8 cellular contexts compared by ENCODE assay signal in the genomic region with DNA sequence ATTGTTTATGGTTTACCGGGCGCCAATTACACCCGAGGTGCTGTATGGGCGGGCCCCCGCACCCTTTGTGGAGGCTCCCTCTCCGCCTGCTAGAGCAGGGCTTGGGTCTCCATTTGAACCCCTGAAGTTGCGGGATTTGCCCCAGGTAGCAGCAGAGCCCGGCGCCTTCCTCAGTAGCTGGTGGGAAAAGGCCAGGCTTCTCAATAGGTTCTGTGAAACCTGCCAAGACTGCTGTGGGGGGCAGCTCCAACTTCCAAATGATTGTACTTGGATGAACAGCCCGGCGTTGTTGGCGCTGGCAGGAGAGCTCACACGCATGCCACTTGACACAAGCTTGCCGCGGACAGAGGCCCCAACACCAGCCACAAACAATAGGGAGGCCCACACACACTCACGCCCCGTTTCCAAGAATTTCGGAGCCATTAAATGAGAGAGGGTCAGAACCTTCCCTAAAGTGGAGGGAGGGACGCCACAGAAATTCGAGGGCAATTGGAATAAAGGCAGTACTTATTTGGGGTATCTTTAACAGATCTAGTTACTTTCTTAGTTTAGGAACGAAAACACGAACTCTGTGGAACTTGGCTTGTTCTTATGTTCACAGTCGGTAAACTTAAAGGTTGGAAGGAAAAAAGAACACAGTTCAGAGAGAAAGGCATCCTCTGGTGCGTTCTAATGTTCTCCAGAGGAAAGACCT. TPM values are rescaled to one million over a fixed set of nuclear protein-coding genes. Genes with fewer than 3 reads are reported as not detected.
DNase-seq lines count a peak whose midpoint lies in the region; ATAC-seq and TF ChIP-seq lines count a peak whose summit lies in the region.
"Had no signal": no experiment of that assay in that cellular context is flagged by ENCODE, and none has a peak within 500 bp of the region (broad histone marks: within the 10 kb centered on the region; RNA-seq: fewer than 3 reads in every experiment).

No MANE protein-coding gene starts in this region.

- CTCF ChIA-PET in HCT116 (lab: Charles Lee) (no interaction called here), GM10248 (lab: Yijun Ruan, JAX) (interaction anchor here (2.6 to 2.8 kb wide), 2 partner anchors 22 to 26 kb away, joined by 9 to 15 read pairs; no protein-coding TSS in a partner anchor)
- CTCF ChIA-PET in activated CD8-positive, alpha-beta T cell treated with anti-CD3 and anti-CD28 coated beads for 36 hours (lab: Charles Lee) = interaction anchor here (0.7 to 2.1 kb wide), 3 partner anchors 30 to 265 kb away, joined by 3 to 4 read pairs (median 3); no protein-coding TSS in a partner anchor

- H2AFZ ChIP-seq in HCT116 (ENCODE audit: low read depth, low read length, poor library complexity, severe bottlenecking) = no peak overlapping the region

- no peak for TF ChIP-seq CTCF in HCT116 (IDR thresholded peaks at IDR 0.05 in 2 of 3, conservative IDR thresholded peaks at IDR 0.05 in 1 of 3; ENCODE audit: borderline replicate concordance in 1 of 3, insufficient read depth in 1 of 3, low read depth in 2 of 3, low read length in 2 of 3)
- no peak for TF ChIP-seq CTCF in ascending aorta (IDR thresholded peaks at IDR 0.05)
- TF ChIP-seq CTCF in activated CD8-positive, alpha-beta T cell treated with anti-CD3 and anti-CD28 coated beads for 36 hours (IDR thresholded peaks at IDR 0.05) = no peak
- TF ChIP-seq CTCF in GM10248 (IDR thresholded peaks at IDR 0.05; ENCODE audit: control extremely low read depth, extremely low read depth, low read depth, missing control alignments) = no peak

- intact Hi-C loops in HCT116 (cut with micrococcal nuclease) = no loop called here
- intact Hi-C loops in ascending aorta (cut with DNase I) = no loop called here
- intact Hi-C loops in activated CD8-positive, alpha-beta T cell treated with anti-CD3 and anti-CD28 coated beads for 36 hours (cut with micrococcal nuclease) = no loop called here

- H3K4me3 ChIP-seq in HCT116 (replicated peaks in 1 of 2; ENCODE audit: low read depth in 1 of 2, low read length in 2 of 2) = peak overlapping the region in 1 of 2 experiments; percentile 74; a peak in 2 of 4 replicates
- H3K4me3 ChIP-seq in ascending aorta = peak overlapping the region; percentile 69 to 75
- peak overlapping the region; percentile 51 to 79 (median 66) for H3K4me3 ChIP-seq in skin epidermis

- H3K4me3 Mint-ChIP-seq in immature natural killer cell = peak overlapping the region in 4 of 5 donors; percentile 24 to 61 (median 44)
- H3K4me3 Mint-ChIP-seq in activated CD8-positive, alpha-beta T cell treated with anti-CD3 and anti-CD28 coated beads for 36 hours = no peak overlapping the region

- H3K9ac ChIP-seq in HCT116 (ENCODE audit: low read length) = no peak overlapping the region

- peaks cover 3% of the 10 kb centered on the region; the same call in 1 of the 2 replicates for H3K79me2 ChIP-seq in HCT116 (ENCODE audit: insufficient read depth, low read length)

- H3K9me2 ChIP-seq in HCT116 (ENCODE audit: insufficient read depth) = no peaks in the 10 kb centered on the region

- H3K27ac ChIP-seq in HCT116 (ENCODE audit: low read depth, low read length) = no peak overlapping the region
- peak overlapping the region; percentile 73 for H3K27ac ChIP-seq in ascending aorta
- peak overlapping the region in 20 of 21 experiments; percentile 78 to 92 (median 88) for H3K27ac ChIP-seq in skin epidermis

- no peaks in the 10 kb centered on the region for H3K36me3 Mint-ChIP-seq in immature natural killer cell
- no peaks in the 10 kb centered on the region for H3K36me3 Mint-ChIP-seq in activated CD8-positive, alpha-beta T cell treated with anti-CD3 and anti-CD28 coated beads for 36 hours (ENCODE audit: low read depth)

- peaks cover 15 to 18% of the 10 kb centered on the region in 2 donors for H3K4me1 Mint-ChIP-seq in immature natural killer cell
- H3K4me1 Mint-ChIP-seq in activated CD8-positive, alpha-beta T cell treated with anti-CD3 and anti-CD28 coated beads for 36 hours (ENCODE audit: low read depth) = peaks cover 12% of the 10 kb centered on the region

- ATAC-seq in HCT116 = no peak
- no peak for ATAC-seq in activated CD8-positive, alpha-beta T cell treated with anti-CD3 and anti-CD28 coated beads for 36 hours
- ATAC-seq in GM18861 (IDR thresholded peaks at IDR 0.05; ENCODE audit: unreplicated experiment) = no peak

- DNase-seq in HCT116 (ENCODE audit: low read depth, low spot score) (no peak), ascending aorta (ENCODE audit: low spot score in 2 of 2) (no peak), immature natural killer cell (no peak), GM10248 (ENCODE audit: extremely low spot score) (no peak)
- DNase-seq in activated CD8-positive, alpha-beta T cell treated with anti-CD3 and anti-CD28 coated beads for 36 hours = no peak
- DNase-seq: activated CD4-positive, CD25-positive, alpha-beta regulatory T cell had no signal

- no peak for TF ChIP-seq RAD21 in HCT116 (IDR thresholded peaks at IDR 0.05; ENCODE audit: low read depth)

- TF ChIP-seq POLR2A in HCT116 (IDR thresholded peaks at IDR 0.05; ENCODE audit: borderline replicate concordance, extremely low read depth, insufficient read depth, insufficient read length) = no peak

- no peaks in the 10 kb centered on the region for H3K27me3 ChIP-seq in HCT116 (ENCODE audit: insufficient read depth, low read length)
- H3K27me3 ChIP-seq in ascending aorta = no peaks in the 10 kb centered on the region

- POLR2A ChIA-PET in HCT116 (lab: Charles Lee) (no interaction called here), GM10248 (lab: Yijun Ruan, JAX) (no interaction called here)
- POLR2A ChIA-PET in activated CD8-positive, alpha-beta T cell treated with anti-CD3 and anti-CD28 coated beads for 36 hours (lab: Charles Lee) = no interaction called here

- no peaks in the 10 kb centered on the region for H4K20me1 ChIP-seq in HCT116 (ENCODE audit: insufficient read depth)

- H3K4me2 ChIP-seq in HCT116 (ENCODE audit: low read length) = peak overlapping the region; percentile 93

- no peak overlapping the region for H3K27ac Mint-ChIP-seq in immature natural killer cell
- no peak overlapping the region for H3K27ac Mint-ChIP-seq in activated CD8-positive, alpha-beta T cell treated with anti-CD3 and anti-CD28 coated beads for 36 hours

- H3K4me1 ChIP-seq in HCT116 (ENCODE audit: control insufficient read depth in 1 of 2, insufficient read depth in 2 of 2, low read length in 2 of 2) (peaks cover 29 to 46% of the 10 kb centered on the region in 2 experiments), ascending aorta (peaks cover 0 to 17% of the 10 kb centered on the region in 2 donors)

- peaks cover 16 to 30% (median 21%) of the 10 kb centered on the region in 3 donors for H3K27me3 Mint-ChIP-seq in immature natural killer cell (ENCODE audit: low read depth in 3 of 3)
- H3K27me3 Mint-ChIP-seq in activated CD8-positive, alpha-beta T cell treated with anti-CD3 and anti-CD28 coated beads for 36 hours = peaks cover 28% of the 10 kb centered on the region

- H3K9me3 Mint-ChIP-seq in immature natural killer cell = peaks cover 0 to 8% (median 0%) of the 10 kb centered on the region in 6 donors
- no peaks in the 10 kb centered on the region for H3K9me3 Mint-ChIP-seq in activated CD8-positive, alpha-beta T cell treated with anti-CD3 and anti-CD28 coated beads for 36 hours

- no TSS peak for BruUV-seq in HCT116 (replicated peaks; lab: Mats Ljungman, UMichigan)

- RAD21 ChIA-PET in HCT116 (lab: Charles Lee; ENCODE audit: low non-redundant PET in 1 of 2, low total read pairs in 2 of 2, uncharacterized antibody in 2 of 2, unreplicated experiment in 2 of 2) = interaction anchor here in 1 of 2 experiments (2.0 kb wide), 1 partner anchor 186 kb away, joined by 10 read pairs; no protein-coding TSS in a partner anchor

- H3K36me3 ChIP-seq in HCT116 (ENCODE audit: control insufficient read depth in 1 of 2, insufficient read depth in 2 of 2, low read length in 2 of 2) (no peaks in the 10 kb centered on the region), ascending aorta (no peaks in the 10 kb centered on the region)

- H3K9me3 ChIP-seq in HCT116 (ENCODE audit: control insufficient read depth in 1 of 2, insufficient read depth in 1 of 2, low read depth in 1 of 2, low read length in 2 of 2) = no peaks in the 10 kb centered on the region
- H3K9me3 ChIP-seq in ascending aorta = no peaks in the 10 kb centered on the region

TF ChIP-seq in HCT116, 20 proteins besides CTCF, POLR2A, EP300 and RAD21:
- TF ChIP-seq, protein P1, sequence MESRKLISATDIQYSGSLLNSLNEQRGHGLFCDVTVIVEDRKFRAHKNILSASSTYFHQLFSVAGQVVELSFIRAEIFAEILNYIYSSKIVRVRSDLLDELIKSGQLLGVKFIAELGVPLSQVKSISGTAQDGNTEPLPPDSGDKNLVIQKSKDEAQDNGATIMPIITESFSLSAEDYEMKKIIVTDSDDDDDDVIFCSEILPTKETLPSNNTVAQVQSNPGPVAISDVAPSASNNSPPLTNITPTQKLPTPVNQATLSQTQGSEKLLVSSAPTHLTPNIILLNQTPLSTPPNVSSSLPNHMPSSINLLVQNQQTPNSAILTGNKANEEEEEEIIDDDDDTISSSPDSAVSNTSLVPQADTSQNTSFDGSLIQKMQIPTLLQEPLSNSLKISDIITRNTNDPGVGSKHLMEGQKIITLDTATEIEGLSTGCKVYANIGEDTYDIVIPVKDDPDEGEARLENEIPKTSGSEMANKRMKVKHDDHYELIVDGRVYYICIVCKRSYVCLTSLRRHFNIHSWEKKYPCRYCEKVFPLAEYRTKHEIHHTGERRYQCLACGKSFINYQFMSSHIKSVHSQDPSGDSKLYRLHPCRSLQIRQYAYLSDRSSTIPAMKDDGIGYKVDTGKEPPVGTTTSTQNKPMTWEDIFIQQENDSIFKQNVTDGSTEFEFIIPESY (IDR thresholded peaks at IDR 0.05; ENCODE audit: extremely low read depth, insufficient replicate concordance, low read length) = no peak
- no peak for TF ChIP-seq SIN3A (IDR thresholded peaks at IDR 0.05; ENCODE audit: low read depth)
- no peak for TF ChIP-seq ZNF274 (IDR thresholded peaks at IDR 0.05; ENCODE audit: low read depth, low read length)

RNA-seq across cellular contexts. Expression of a gene that starts 1.4 kb away (rescaled TPM):
- total RNA-seq in HCT116 (2021; ENCODE audit: unreplicated experiment) (6.5 TPM), ascending aorta (1.2 TPM)
- 7.2 and 8.9 TPM in 2 replicates for polyA plus RNA-seq in HCT116 (2012)
- 1 to 10 TPM in 1 of 3 donors, not detected in 2; 3.0 TPM for polyA plus RNA-seq in immature natural killer cell
- under 1 TPM in 1 of 2 experiments, not detected in 1; 0.07 TPM for total RNA-seq in activated CD8-positive, alpha-beta T cell treated with anti-CD3 and anti-CD28 coated beads for 36 hours
